11 cellular contexts compared by ENCODE assay signal in the genomic region with DNA sequence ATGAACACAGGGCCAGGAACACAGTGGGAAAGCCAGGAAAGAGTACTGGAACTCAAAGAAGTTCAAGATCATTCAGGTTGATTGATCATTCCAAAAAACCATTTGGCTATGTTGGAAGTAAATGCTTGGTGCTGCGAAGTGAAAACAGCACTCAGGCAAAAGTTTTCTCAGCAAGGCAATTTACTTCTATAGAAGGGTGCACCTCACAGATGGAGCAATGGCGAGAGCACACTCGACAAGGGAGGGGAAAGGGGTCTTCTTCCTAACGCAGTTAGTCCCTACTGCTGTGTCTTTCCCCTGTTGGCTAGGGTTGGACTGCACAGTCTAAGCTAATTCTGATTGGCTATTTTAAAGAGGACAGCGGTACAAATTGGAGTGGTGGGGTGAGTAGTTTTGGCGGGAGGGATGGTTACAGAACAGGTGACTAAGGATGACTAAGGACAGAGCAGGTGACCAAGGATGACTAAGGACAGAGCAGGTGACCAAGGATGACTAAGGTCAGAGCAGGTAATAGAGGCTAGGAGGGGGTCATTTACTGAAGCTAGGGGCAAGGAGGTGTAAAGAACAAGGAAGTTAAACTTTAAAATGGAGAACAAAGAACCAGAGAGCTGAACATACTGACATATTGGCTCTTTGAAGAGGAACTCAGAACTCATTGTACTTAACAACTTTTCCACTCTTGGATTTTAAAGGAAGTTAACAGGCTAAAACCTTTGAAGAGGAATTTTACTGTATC. TPM values are rescaled to one million over a fixed set of nuclear protein-coding genes. Genes with fewer than 3 reads are reported as not detected.
A peak's percentile ranks its signal among the peaks of the same experiment; 100 is the strongest.
DNase-seq lines count a peak whose midpoint lies in the region; ATAC-seq and TF ChIP-seq lines count a peak whose summit lies in the region.
"Had no signal": no experiment of that assay in that cellular context is flagged by ENCODE, and none has a peak within 500 bp of the region (broad histone marks: within the 10 kb centered on the region; RNA-seq: fewer than 3 reads in every experiment).

No MANE protein-coding gene starts in this region.

- H3K9me2 ChIP-seq in HCT116 (ENCODE audit: insufficient read depth): no peaks in the 10 kb centered on the region

- H3K9ac ChIP-seq in HCT116 (ENCODE audit: low read length): no peak overlapping the region

- no peak overlapping the region for H3K4me3 ChIP-seq in HCT116 (replicated peaks in 1 of 2; ENCODE audit: low read depth in 1 of 2, low read length in 2 of 2)
- H3K4me3 ChIP-seq: GM12878 had no signal

- H3K27me3 Mint-ChIP-seq in T-cell: peaks cover 0 to 11% of the 10 kb centered on the region in 2 donors

- peaks cover 4 to 8% of the 10 kb centered on the region in 2 experiments; a peak in 1 of 4 replicates for H3K9me3 ChIP-seq in HCT116 (ENCODE audit: control insufficient read depth in 1 of 2, insufficient read depth in 1 of 2, low read depth in 1 of 2, low read length in 2 of 2)

- no TSS peak for BruUV-seq in HCT116 (replicated peaks; lab: Mats Ljungman, UMichigan)

- intact Hi-C loops in HCT116 (cut with micrococcal nuclease): no loop called here

- H3K36me3 Mint-ChIP-seq in T-cell: peaks cover 5% of the 10 kb centered on the region

- DNase-seq in CD1c-positive myeloid dendritic cell (ENCODE audit: extremely low spot score) (peak; percentile 53), HCT116 (ENCODE audit: low read depth, low spot score) (no peak), SKM-1 (lab: John Stamatoyannopoulos, UW; ENCODE audit: unreplicated experiment) (peak; percentile 27), kidney tubule cell (ENCODE audit: low spot score) (peak; percentile 70), T-cell (no peak), SHP77 treated with DMSO at 0.1 percent for 48 hours (lab: John Stamatoyannopoulos, UW) (no peak), DMS153 (lab: John Stamatoyannopoulos, UW) (no peak)
- DNase-seq: C1 segment of cervical spinal cord; CD4-positive, alpha-beta memory T cell had no signal

- H3K27me3 ChIP-seq in HCT116 (ENCODE audit: insufficient read depth, low read length): no peaks in the 10 kb centered on the region

- TF ChIP-seq CTCF in HCT116 (IDR thresholded peaks at IDR 0.05 in 2 of 3, conservative IDR thresholded peaks at IDR 0.05 in 1 of 3; ENCODE audit: borderline replicate concordance in 1 of 3, insufficient read depth in 1 of 3, low read depth in 2 of 3, low read length in 2 of 3): no peak

- POLR2A ChIA-PET in HCT116 (lab: Charles Lee) (no interaction called here), T-cell (lab: Charles Lee) (no interaction called here)

- no peaks in the 10 kb centered on the region for H3K36me3 ChIP-seq in HCT116 (ENCODE audit: control insufficient read depth in 1 of 2, insufficient read depth in 2 of 2, low read length in 2 of 2)

- H3K4me2 ChIP-seq in HCT116 (ENCODE audit: low read length): no peak overlapping the region

- no peaks in the 10 kb centered on the region for H4K20me1 ChIP-seq in HCT116 (ENCODE audit: insufficient read depth)

- no peak for TF ChIP-seq POLR2A in HCT116 (IDR thresholded peaks at IDR 0.05; ENCODE audit: borderline replicate concordance, extremely low read depth, insufficient read depth, insufficient read length)

- no peak overlapping the region for H3K4me3 Mint-ChIP-seq in T-cell
- H3K4me3 Mint-ChIP-seq: B cell; CD4-positive, alpha-beta memory T cell had no signal

- CTCF ChIA-PET in HCT116 (lab: Charles Lee): no interaction called here
- CTCF ChIA-PET in T-cell (lab: Charles Lee): no interaction called here

- H3K4me1 ChIP-seq in HCT116 (ENCODE audit: control insufficient read depth in 1 of 2, insufficient read depth in 2 of 2, low read length in 2 of 2): no peaks in the 10 kb centered on the region; a peak in 1 of 4 replicates

- H3K27ac Mint-ChIP-seq in T-cell: no peak overlapping the region
- H3K27ac Mint-ChIP-seq: B cell; CD4-positive, alpha-beta memory T cell had no signal

- H3K4me1 Mint-ChIP-seq in T-cell: no peaks in the 10 kb centered on the region
- H3K4me1 Mint-ChIP-seq: B cell; CD4-positive, alpha-beta memory T cell had no signal

- H3K9me3 Mint-ChIP-seq in T-cell: peaks cover 14 to 26% (median 15%) of the 10 kb centered on the region in 3 donors

- ATAC-seq in HCT116: no peak
- ATAC-seq in T-cell (replicated peaks in 1 of 4): no peak
- ATAC-seq: GM12878 had no signal

- RAD21 ChIA-PET in HCT116 (lab: Charles Lee; ENCODE audit: low non-redundant PET in 1 of 2, low total read pairs in 2 of 2, uncharacterized antibody in 2 of 2, unreplicated experiment in 2 of 2): no interaction called here

- no peak overlapping the region for H2AFZ ChIP-seq in HCT116 (ENCODE audit: low read depth, low read length, poor library complexity, severe bottlenecking)

- no peak overlapping the region for H3K27ac ChIP-seq in HCT116 (ENCODE audit: low read depth, low read length)

- no peak for TF ChIP-seq RAD21 in HCT116 (IDR thresholded peaks at IDR 0.05; ENCODE audit: low read depth)

- H3K79me2 ChIP-seq in HCT116 (ENCODE audit: insufficient read depth, low read length): no peaks in the 10 kb centered on the region

TF ChIP-seq in HCT116, 20 proteins besides CTCF, POLR2A, EP300 and RAD21:
- TF ChIP-seq, protein P1, sequence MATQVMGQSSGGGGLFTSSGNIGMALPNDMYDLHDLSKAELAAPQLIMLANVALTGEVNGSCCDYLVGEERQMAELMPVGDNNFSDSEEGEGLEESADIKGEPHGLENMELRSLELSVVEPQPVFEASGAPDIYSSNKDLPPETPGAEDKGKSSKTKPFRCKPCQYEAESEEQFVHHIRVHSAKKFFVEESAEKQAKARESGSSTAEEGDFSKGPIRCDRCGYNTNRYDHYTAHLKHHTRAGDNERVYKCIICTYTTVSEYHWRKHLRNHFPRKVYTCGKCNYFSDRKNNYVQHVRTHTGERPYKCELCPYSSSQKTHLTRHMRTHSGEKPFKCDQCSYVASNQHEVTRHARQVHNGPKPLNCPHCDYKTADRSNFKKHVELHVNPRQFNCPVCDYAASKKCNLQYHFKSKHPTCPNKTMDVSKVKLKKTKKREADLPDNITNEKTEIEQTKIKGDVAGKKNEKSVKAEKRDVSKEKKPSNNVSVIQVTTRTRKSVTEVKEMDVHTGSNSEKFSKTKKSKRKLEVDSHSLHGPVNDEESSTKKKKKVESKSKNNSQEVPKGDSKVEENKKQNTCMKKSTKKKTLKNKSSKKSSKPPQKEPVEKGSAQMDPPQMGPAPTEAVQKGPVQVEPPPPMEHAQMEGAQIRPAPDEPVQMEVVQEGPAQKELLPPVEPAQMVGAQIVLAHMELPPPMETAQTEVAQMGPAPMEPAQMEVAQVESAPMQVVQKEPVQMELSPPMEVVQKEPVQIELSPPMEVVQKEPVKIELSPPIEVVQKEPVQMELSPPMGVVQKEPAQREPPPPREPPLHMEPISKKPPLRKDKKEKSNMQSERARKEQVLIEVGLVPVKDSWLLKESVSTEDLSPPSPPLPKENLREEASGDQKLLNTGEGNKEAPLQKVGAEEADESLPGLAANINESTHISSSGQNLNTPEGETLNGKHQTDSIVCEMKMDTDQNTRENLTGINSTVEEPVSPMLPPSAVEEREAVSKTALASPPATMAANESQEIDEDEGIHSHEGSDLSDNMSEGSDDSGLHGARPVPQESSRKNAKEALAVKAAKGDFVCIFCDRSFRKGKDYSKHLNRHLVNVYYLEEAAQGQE (IDR thresholded peaks at IDR 0.05; ENCODE audit: low read depth): no peak
- TF ChIP-seq, protein P2, sequence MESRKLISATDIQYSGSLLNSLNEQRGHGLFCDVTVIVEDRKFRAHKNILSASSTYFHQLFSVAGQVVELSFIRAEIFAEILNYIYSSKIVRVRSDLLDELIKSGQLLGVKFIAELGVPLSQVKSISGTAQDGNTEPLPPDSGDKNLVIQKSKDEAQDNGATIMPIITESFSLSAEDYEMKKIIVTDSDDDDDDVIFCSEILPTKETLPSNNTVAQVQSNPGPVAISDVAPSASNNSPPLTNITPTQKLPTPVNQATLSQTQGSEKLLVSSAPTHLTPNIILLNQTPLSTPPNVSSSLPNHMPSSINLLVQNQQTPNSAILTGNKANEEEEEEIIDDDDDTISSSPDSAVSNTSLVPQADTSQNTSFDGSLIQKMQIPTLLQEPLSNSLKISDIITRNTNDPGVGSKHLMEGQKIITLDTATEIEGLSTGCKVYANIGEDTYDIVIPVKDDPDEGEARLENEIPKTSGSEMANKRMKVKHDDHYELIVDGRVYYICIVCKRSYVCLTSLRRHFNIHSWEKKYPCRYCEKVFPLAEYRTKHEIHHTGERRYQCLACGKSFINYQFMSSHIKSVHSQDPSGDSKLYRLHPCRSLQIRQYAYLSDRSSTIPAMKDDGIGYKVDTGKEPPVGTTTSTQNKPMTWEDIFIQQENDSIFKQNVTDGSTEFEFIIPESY (IDR thresholded peaks at IDR 0.05; ENCODE audit: extremely low read depth, insufficient replicate concordance, low read length): no peak
- TF ChIP-seq CBX3 (IDR thresholded peaks at IDR 0.05; ENCODE audit: low read depth) (0 out of 2 replicates have a peak, but pooled peaks have one; percentile 36), FOSL1 (IDR thresholded peaks at IDR 0.05; ENCODE audit: low read depth) (peak; percentile 24; the same call in 1 of the 2 replicates)
TF ChIP-seq in HCT116: peak in this region for 2.

RNA-seq across cellular contexts. Expression of a gene that starts 43.3 kb away (rescaled TPM):
- total RNA-seq in HCT116 (2021; ENCODE audit: unreplicated experiment) (3.9 TPM), T-cell (1 to 10 TPM; 2.7 to 9.1 (median 7.3) TPM)
- 2.0 and 5.4 TPM in 2 replicates for polyA plus RNA-seq in HCT116 (2012)

Comparison
In these comparisons a context has a peak if more than half of its experiments do, and no peak if none do; other contexts are left out.
1. DNase-seq: peak in CD1c-positive myeloid dendritic cell (single experiment), SKM-1 (single experiment) and kidney tubule cell (single experiment); none in HCT116 (single experiment), T-cell (0 of 34), SHP77 treated with DMSO at 0.1 percent for 48 hours (single experiment) and DMS153 (single experiment).